20 cellular contexts compared by ENCODE assay signal in the genomic region with DNA sequence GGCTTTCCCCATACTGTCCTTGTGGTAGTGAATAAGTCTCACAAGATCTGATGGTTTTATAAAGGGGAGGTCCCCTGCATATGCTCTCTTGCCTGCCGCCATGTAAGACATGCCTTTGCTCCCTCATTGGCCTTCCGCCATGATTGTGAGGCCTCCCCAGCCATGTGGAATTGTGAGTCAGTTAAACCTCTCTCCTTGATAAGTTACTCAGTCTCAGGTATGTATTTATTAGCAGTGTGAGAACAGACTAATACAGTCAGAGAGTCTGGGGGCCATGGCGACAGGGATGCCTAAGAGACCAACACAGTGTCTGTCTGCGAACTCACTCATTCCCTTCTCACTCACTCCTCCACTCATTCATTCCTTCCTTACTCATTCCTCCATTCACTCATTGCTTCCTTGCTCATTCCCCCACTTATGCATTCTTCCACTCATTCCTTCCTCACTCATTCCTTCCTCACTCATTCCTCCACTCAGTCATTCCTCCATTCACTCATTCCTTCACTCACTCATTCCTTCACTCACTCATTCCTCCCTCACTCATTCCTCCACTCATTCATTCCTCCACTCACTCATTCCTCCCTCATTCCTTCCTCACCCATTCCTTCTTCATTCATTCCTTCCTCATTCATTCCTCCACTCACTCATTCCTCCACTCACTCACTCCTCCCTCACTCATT.
DNase-seq lines count a peak whose midpoint lies in the region; ATAC-seq, FAIRE-seq and TF ChIP-seq lines count a peak whose summit lies in the region.
"Had no signal": no experiment of that assay in that cellular context is flagged by ENCODE, and none has a peak within 500 bp of the region (broad histone marks: within the 10 kb centered on the region; RNA-seq: fewer than 3 reads in every experiment).

No MANE protein-coding gene starts in this region.

- ATAC-seq in GM12878 (no peak), upper lobe of right lung (no peak), GM21447 (IDR thresholded peaks at IDR 0.05; ENCODE audit: unreplicated experiment) (no peak)
- ATAC-seq: natural killer cell treated with Interleukin-12 subunit alpha and Interleukin-12 subunit beta and Interleukin-15 and Interleukin-18, amount 100 ng/mL, for 72 hours; right cardiac atrium; T-cell had no signal

- RAD21 ChIA-PET in GM12878 (lab: Charles Lee; ENCODE audit: unreplicated experiment) = no interaction called here

- peak overlapping the region; percentile 67 for H2BK12ac ChIP-seq in trophoblast cell (ENCODE audit: low read length)

- peak overlapping the region; percentile 17 for H2BK120ac ChIP-seq in trophoblast cell (ENCODE audit: insufficient read depth, low read length, poor library complexity)

- H3K23ac ChIP-seq in trophoblast cell (ENCODE audit: low read length) = no peak overlapping the region

- TF ChIP-seq CTCF in GM12878 (IDR thresholded peaks at IDR 0.05 in 2 of 3, conservative IDR thresholded peaks at IDR 0.05 in 1 of 3; ENCODE audit: control insufficient read depth in 2 of 3, extremely low read depth in 1 of 3, insufficient read depth in 1 of 3, low read depth in 3 of 3, low read length in 3 of 3) (no peak), esophagus squamous epithelium (IDR thresholded peaks at IDR 0.05) (no peak), upper lobe of right lung (IDR thresholded peaks at IDR 0.05) (no peak)

- H3K18ac ChIP-seq in trophoblast cell (ENCODE audit: low read length) = no peak overlapping the region

- BruUV-seq in GM12878 (replicated peaks; lab: Mats Ljungman, UMichigan) = no TSS peak

- H3K4me1 ChIP-seq in GM12878 (ENCODE audit: control insufficient read depth, insufficient read depth, low read length) (no peaks in the 10 kb centered on the region), trophoblast cell (ENCODE audit: control insufficient read depth in 1 of 2, insufficient read depth in 2 of 2, low read length in 2 of 2) (peaks cover 24 to 27% of the 10 kb centered on the region in 2 experiments), esophagus squamous epithelium (peaks cover 0 to 45% (median 16%) of the 10 kb centered on the region in 3 donors), upper lobe of right lung (no peaks in the 10 kb centered on the region)
- H3K4me1 ChIP-seq: breast epithelium, transverse colon had no signal

- no peak for FAIRE-seq in GM12878 (lab: Jason Lieb, UNC)

- no peaks in the 10 kb centered on the region for H4K20me1 ChIP-seq in GM12878 (ENCODE audit: control insufficient read depth, insufficient read depth)

- 90% methylated on average over 4 of the region's 4 CpGs for WGBS in GM12878 (ENCODE audit: insufficient coverage, insufficient replicate concordance, low lambda C conversion rate, missing lambda C conversion rate)
- WGBS in trophoblast cell (ENCODE audit: extremely low coverage, insufficient coverage, insufficient read length) = no CpG with 5 or more reads among the region's 4 CpGs
- WGBS in esophagus squamous epithelium, 2 donors = 89 to 96% methylated on average over 3 to 4 of the region's 4 CpGs

- SMC1A ChIA-PET in GM12878 (lab: Charles Lee; ENCODE audit: uncharacterized antibody, unreplicated experiment) = no interaction called here

- POLR2A ChIA-PET in GM12878 (lab: Charles Lee) = no interaction called here

- no peak overlapping the region for H2AFZ ChIP-seq in GM12878 (ENCODE audit: control insufficient read depth, low read depth, low read length)
- H2AFZ ChIP-seq in trophoblast cell (ENCODE audit: insufficient read depth, low read length, poor library complexity) = no peak overlapping the region

- H3K9me3 ChIP-seq in GM12878 (replicated peaks; ENCODE audit: control insufficient read depth, insufficient read depth, low read length) = no peaks in the 10 kb centered on the region
- H3K9me3 ChIP-seq in trophoblast cell (ENCODE audit: insufficient read depth, low read depth, low read length) = peaks cover 2% of the 10 kb centered on the region
- H3K9me3 ChIP-seq in esophagus squamous epithelium = no peaks in the 10 kb centered on the region
- no peaks in the 10 kb centered on the region for H3K9me3 ChIP-seq in upper lobe of right lung
- H3K9me3 ChIP-seq: breast epithelium, transverse colon had no signal

- DNase-seq in NCI-H146 (lab: John Stamatoyannopoulos, UW) (peak; percentile 12), NCI-H146 treated with DMSO at 0.1 percent for 48 hours (lab: John Stamatoyannopoulos, UW; ENCODE audit: unreplicated experiment) (no peak), NCI-H226 (peak; percentile 46), GM12878 (ENCODE audit: low read depth, low spot score) (no peak), trophoblast cell (no peak), esophagus squamous epithelium (lab: John Stamatoyannopoulos, UW) (no peak), upper lobe of right lung (no peak)
- DNase-seq: EL; left ventricle myocardium inferior; NCI-H1436 treated with DMSO at 0.1 percent for 48 hours; NCI-H69; right cardiac atrium; SHP77; stimulated activated CD4-positive, alpha-beta T cell treated with anti-CD3 and anti-CD28 coated beads, Interleukin-12 subunit alpha, Interleukin-12 subunit beta, amount 100 ng/mL, for 4 hours; T-cell; transverse colon had no signal

- peaks cover 0 to 2% of the 10 kb centered on the region in 2 experiments; a peak in 1 of 4 replicates for H3K27me3 ChIP-seq in GM12878 (replicated peaks in 1 of 2; ENCODE audit: control insufficient read depth in 2 of 2, insufficient read depth in 2 of 2, low read length in 1 of 2)
- H3K27me3 ChIP-seq in trophoblast cell (ENCODE audit: insufficient read depth, low read length) = no peaks in the 10 kb centered on the region
- no peaks in the 10 kb centered on the region for H3K27me3 ChIP-seq in esophagus squamous epithelium
- H3K27me3 ChIP-seq in upper lobe of right lung = no peaks in the 10 kb centered on the region
- H3K27me3 ChIP-seq: breast epithelium, transverse colon had no signal

- no peak overlapping the region for H3K4me2 ChIP-seq in GM12878 (ENCODE audit: control insufficient read depth, insufficient read depth)
- no peak overlapping the region for H3K4me2 ChIP-seq in trophoblast cell (ENCODE audit: low read length)

- intact Hi-C loops in GM12878 (cut with micrococcal nuclease; ENCODE audit: unreplicated experiment) = loop anchor here (10.0 kb wide), 1 partner anchor 513 kb away; no protein-coding TSS in a partner anchor
- intact Hi-C loops in esophagus squamous epithelium (cut with DNase I) = loop anchor here (10.0 kb wide), 1 partner anchor 283 kb away; no protein-coding TSS in a partner anchor
- intact Hi-C loops in upper lobe of right lung (cut with DNase I) = no loop called here

- H3K4ac ChIP-seq in trophoblast cell (ENCODE audit: low read depth, low read length) = no peak overlapping the region

- no peak overlapping the region for H2BK5ac ChIP-seq in trophoblast cell (ENCODE audit: low read depth, low read length, poor library complexity)

- H3K79me2 ChIP-seq in GM12878 (ENCODE audit: control insufficient read depth, insufficient read depth, low read length) = no peaks in the 10 kb centered on the region
- H3K79me2 ChIP-seq in trophoblast cell (ENCODE audit: control insufficient read depth, insufficient read depth, low read length, poor library complexity) = peaks cover 7% of the 10 kb centered on the region

- peaks cover 57% of the 10 kb centered on the region for H3K79me1 ChIP-seq in trophoblast cell (ENCODE audit: low read length)

- no peak overlapping the region for H4K8ac ChIP-seq in trophoblast cell (ENCODE audit: low read depth, low read length)

- TF ChIP-seq RAD21 in GM12878 (IDR thresholded peaks at IDR 0.05; ENCODE audit: insufficient read depth, low read depth, low read length) = no peak

- H3K9ac ChIP-seq in GM12878 (ENCODE audit: control insufficient read depth, insufficient read depth, low read length) (no peak overlapping the region), trophoblast cell (ENCODE audit: low read length) (no peak overlapping the region)

- H2AK5ac ChIP-seq in trophoblast cell (ENCODE audit: low read length) = peak overlapping the region; percentile 47

- no peak overlapping the region for H3K4me3 ChIP-seq in GM12878
- no peak overlapping the region for H3K4me3 ChIP-seq in trophoblast cell (ENCODE audit: low read depth, low read length)
- no peak overlapping the region for H3K4me3 ChIP-seq in esophagus squamous epithelium
- no peak overlapping the region for H3K4me3 ChIP-seq in upper lobe of right lung
- H3K4me3 ChIP-seq: breast epithelium, coronary artery, left ventricle myocardium inferior, transverse colon had no signal

- no peak for TF ChIP-seq EP300 in GM12878 (IDR thresholded peaks at IDR 0.05; ENCODE audit: borderline replicate concordance in 1 of 2, control insufficient read depth in 1 of 2, low read depth in 2 of 2, low read length in 2 of 2)

- TF ChIP-seq POLR2A in GM12878 (IDR thresholded peaks at IDR 0.05; ENCODE audit: low read depth, low read length) (no peak), esophagus squamous epithelium (IDR thresholded peaks at IDR 0.05) (no peak)

- H3K36me3 ChIP-seq in GM12878 (ENCODE audit: control insufficient read depth in 2 of 2, insufficient read depth in 2 of 2, low read length in 1 of 2) (no peaks in the 10 kb centered on the region), trophoblast cell (ENCODE audit: control insufficient read depth in 1 of 2, insufficient read depth in 2 of 2, low read length in 2 of 2) (no peaks in the 10 kb centered on the region), esophagus squamous epithelium (no peaks in the 10 kb centered on the region), upper lobe of right lung (no peaks in the 10 kb centered on the region)
- H3K36me3 ChIP-seq: breast epithelium, left ventricle myocardium inferior, transverse colon had no signal

- no peak overlapping the region for H3K14ac ChIP-seq in trophoblast cell (ENCODE audit: low read length)

- H4K12ac ChIP-seq in trophoblast cell (ENCODE audit: low read depth, low read length) = no peak overlapping the region

- in situ Hi-C loops in GM12878 (cut with MboI) = no loop called here

- peak overlapping the region; percentile 8 for H4K91ac ChIP-seq in trophoblast cell (ENCODE audit: low read depth, low read length)

- no peak overlapping the region for H3K27ac ChIP-seq in GM12878 (ENCODE audit: control insufficient read depth, insufficient read depth)
- H3K27ac ChIP-seq in trophoblast cell (ENCODE audit: low read depth, low read length) = no peak overlapping the region
- no peak overlapping the region for H3K27ac ChIP-seq in esophagus squamous epithelium
- no peak overlapping the region for H3K27ac ChIP-seq in upper lobe of right lung
- H3K27ac ChIP-seq: breast epithelium, coronary artery, left ventricle myocardium inferior, transverse colon had no signal

- CTCF ChIA-PET in GM12878 (lab: Yijun Ruan, JAX) = no interaction called here

Comparison
In these comparisons a context has a peak if more than half of its experiments do, and no peak if none do; other contexts are left out.
1. DNase-seq: peak in NCI-H146 (single experiment) and NCI-H226 (single experiment); none in NCI-H146 treated with DMSO at 0.1 percent for 48 hours (single experiment), GM12878 (single experiment), trophoblast cell (0 of 2), esophagus squamous epithelium (single experiment) and upper lobe of right lung (single experiment).